Comparison of ENCODE assay signal across 1 cellular context in the genomic region with DNA sequence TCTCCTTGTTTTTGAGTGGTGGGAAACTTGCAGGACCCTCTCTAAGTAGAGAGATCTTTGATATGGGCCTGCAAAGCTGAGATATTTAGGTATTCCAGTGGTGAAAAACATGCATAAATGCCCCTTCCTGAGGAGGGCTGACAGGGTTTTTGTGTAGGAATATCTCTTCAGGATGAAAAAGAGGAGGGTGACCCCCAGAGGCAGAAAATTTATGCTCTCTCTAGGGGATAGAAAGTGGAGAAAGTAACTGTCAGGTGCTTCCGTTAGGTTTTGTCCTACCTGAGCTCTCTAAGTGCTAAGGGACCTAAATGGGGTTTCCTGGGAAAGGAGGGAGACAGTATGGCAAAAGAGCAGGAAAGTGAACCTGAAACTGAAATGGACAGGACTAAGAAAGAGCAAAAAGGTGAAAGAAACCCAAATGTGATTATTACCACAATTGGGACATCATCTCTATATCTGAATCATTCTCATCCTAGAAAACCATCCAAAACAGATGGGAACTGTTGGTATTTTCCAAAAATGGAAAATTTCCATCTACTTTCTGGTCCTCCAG.
TF ChIP-seq lines count a peak whose summit lies in the region.

No MANE protein-coding gene starts in this region.

TF ChIP-seq in SK-N-SH treated with all-trans-retinoic acid at 6 μM for 48 hours, 23 proteins besides CTCF, POLR2A, EP300 and RAD21 (continued from another document):
- TF ChIP-seq, protein P1, sequence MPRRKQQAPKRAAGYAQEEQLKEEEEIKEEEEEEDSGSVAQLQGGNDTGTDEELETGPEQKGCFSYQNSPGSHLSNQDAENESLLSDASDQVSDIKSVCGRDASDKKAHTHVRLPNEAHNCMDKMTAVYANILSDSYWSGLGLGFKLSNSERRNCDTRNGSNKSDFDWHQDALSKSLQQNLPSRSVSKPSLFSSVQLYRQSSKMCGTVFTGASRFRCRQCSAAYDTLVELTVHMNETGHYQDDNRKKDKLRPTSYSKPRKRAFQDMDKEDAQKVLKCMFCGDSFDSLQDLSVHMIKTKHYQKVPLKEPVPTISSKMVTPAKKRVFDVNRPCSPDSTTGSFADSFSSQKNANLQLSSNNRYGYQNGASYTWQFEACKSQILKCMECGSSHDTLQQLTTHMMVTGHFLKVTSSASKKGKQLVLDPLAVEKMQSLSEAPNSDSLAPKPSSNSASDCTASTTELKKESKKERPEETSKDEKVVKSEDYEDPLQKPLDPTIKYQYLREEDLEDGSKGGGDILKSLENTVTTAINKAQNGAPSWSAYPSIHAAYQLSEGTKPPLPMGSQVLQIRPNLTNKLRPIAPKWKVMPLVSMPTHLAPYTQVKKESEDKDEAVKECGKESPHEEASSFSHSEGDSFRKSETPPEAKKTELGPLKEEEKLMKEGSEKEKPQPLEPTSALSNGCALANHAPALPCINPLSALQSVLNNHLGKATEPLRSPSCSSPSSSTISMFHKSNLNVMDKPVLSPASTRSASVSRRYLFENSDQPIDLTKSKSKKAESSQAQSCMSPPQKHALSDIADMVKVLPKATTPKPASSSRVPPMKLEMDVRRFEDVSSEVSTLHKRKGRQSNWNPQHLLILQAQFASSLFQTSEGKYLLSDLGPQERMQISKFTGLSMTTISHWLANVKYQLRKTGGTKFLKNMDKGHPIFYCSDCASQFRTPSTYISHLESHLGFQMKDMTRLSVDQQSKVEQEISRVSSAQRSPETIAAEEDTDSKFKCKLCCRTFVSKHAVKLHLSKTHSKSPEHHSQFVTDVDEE (CRISPR knock-in tag; IDR thresholded peaks at IDR 0.05) = no peak
